1 cellular context compared by ENCODE assay signal in the genomic region with DNA sequence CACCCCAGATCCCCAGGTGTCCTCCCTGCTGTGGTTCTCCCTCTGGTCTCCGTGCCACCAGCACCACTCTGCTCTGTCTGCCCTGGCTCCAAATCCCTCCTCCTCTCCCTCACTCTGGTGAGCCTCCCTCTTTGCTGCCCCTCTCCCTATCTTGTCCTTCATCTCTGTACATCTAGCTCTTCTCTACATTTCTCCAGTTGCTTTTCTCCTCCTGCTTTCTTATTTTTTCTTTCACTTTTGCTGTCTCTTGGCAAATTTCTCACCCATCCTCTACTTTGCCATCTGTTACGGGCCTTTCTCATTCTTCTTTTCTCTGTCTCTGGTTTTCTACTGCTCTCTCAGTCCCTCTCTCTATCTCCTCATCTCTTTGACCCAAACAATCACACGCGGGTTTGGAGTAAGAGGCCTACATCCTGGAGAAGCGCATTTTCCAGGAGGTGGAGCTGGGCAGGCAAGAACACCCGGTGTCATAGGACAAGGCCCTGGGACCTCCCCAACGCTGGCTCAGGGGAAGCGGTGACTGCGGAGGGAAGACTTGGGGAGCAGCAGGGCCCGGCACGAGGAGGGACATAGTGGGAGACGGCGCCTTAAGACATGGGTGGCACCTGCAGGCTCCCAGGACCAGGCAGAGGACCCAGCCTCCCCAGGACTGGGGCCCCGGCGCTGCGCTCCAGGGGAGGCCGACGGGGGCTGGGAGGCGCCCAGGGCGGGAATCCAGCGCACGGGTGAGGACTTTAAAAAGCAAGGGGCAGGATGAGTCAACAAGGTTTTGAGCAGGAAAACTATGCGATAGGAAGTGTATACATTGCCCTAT.
TF ChIP-seq lines count a peak whose summit lies in the region.

No MANE protein-coding gene starts in this region.

TF ChIP-seq in K562, 482 proteins besides CTCF, POLR2A, EP300 and RAD21 (continued from another document and continues in another):
- TF ChIP-seq, protein P1, sequence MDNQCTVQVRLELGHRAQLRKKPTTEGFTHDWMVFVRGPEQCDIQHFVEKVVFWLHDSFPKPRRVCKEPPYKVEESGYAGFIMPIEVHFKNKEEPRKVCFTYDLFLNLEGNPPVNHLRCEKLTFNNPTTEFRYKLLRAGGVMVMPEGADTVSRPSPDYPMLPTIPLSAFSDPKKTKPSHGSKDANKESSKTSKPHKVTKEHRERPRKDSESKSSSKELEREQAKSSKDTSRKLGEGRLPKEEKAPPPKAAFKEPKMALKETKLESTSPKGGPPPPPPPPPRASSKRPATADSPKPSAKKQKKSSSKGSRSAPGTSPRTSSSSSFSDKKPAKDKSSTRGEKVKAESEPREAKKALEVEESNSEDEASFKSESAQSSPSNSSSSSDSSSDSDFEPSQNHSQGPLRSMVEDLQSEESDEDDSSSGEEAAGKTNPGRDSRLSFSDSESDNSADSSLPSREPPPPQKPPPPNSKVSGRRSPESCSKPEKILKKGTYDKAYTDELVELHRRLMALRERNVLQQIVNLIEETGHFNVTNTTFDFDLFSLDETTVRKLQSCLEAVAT (IDR thresholded peaks at IDR 0.05) = 0 out of 4 replicates have a peak, but pooled peaks have one; percentile 42 to 47
- TF ChIP-seq ZNF384 (IDR thresholded peaks at IDR 0.05; ENCODE audit: low read depth, low read length) (no peak), LARP7 (IDR thresholded peaks at IDR 0.05) (0 out of 2 replicates have a peak, but pooled peaks have one; percentile 50), TCF7 (IDR thresholded peaks at IDR 0.05; ENCODE audit: borderline replicate concordance) (no peak), ELF4 (CRISPR knock-in tag; IDR thresholded peaks at IDR 0.05) (peak; percentile 76), MTA2 (IDR thresholded peaks at IDR 0.05; ENCODE audit: low read depth) (peak; percentile 18; the same call in 1 of the 2 replicates), ZKSCAN3 (CRISPR knock-in tag; IDR thresholded peaks at IDR 0.05) (no peak), ZNF696 (CRISPR knock-in tag; conservative IDR thresholded peaks at IDR 0.05) (no peak), COPS2 (conservative IDR thresholded peaks at IDR 0.05) (no peak), CBFA2T2 (conservative IDR thresholded peaks at IDR 0.05) (0 out of 2 replicates have a peak, but pooled peaks have one; percentile 10), ZKSCAN1 (IDR thresholded peaks at IDR 0.05; ENCODE audit: low read depth, low read length) (peak; percentile 16; the same call in 1 of the 2 replicates), MAZ (CRISPR knock-in tag; conservative IDR thresholded peaks at IDR 0.05 in 1 of 2, IDR thresholded peaks at IDR 0.05 in 1 of 2) (peak; percentile 4 to 46; a peak in 1 of 4 replicates), MECOM (CRISPR knock-in tag; IDR thresholded peaks at IDR 0.05) (0 out of 2 replicates have a peak, but pooled peaks have one; percentile 15), NR2C1 (IDR thresholded peaks at IDR 0.05) (no peak), NR2C1 (tag; IDR thresholded peaks at IDR 0.05) (peak; percentile 18; the same call in 1 of the 2 replicates), RB1 (IDR thresholded peaks at IDR 0.05; ENCODE audit: low read depth) (peak; percentile 46; the same call in 1 of the 2 replicates), NFIC (IDR thresholded peaks at IDR 0.05) (0 out of 2 replicates have a peak, but pooled peaks have one; percentile 4), FOSL1 (tag; conservative IDR thresholded peaks at IDR 0.05) (peak; percentile 58), SMAD2 (IDR thresholded peaks at IDR 0.05; ENCODE audit: low read depth, low read length) (no peak), FOXJ2 (tag; IDR thresholded peaks at IDR 0.05) (no peak)
- TF ChIP-seq, protein P2, sequence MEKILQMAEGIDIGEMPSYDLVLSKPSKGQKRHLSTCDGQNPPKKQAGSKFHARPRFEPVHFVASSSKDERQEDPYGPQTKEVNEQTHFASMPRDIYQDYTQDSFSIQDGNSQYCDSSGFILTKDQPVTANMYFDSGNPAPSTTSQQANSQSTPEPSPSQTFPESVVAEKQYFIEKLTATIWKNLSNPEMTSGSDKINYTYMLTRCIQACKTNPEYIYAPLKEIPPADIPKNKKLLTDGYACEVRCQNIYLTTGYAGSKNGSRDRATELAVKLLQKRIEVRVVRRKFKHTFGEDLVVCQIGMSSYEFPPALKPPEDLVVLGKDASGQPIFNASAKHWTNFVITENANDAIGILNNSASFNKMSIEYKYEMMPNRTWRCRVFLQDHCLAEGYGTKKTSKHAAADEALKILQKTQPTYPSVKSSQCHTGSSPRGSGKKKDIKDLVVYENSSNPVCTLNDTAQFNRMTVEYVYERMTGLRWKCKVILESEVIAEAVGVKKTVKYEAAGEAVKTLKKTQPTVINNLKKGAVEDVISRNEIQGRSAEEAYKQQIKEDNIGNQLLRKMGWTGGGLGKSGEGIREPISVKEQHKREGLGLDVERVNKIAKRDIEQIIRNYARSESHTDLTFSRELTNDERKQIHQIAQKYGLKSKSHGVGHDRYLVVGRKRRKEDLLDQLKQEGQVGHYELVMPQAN (IDR thresholded peaks at IDR 0.05; ENCODE audit: borderline replicate concordance) = peak; percentile 42; the same call in 1 of the 2 replicates
- TF ChIP-seq, protein P3, sequence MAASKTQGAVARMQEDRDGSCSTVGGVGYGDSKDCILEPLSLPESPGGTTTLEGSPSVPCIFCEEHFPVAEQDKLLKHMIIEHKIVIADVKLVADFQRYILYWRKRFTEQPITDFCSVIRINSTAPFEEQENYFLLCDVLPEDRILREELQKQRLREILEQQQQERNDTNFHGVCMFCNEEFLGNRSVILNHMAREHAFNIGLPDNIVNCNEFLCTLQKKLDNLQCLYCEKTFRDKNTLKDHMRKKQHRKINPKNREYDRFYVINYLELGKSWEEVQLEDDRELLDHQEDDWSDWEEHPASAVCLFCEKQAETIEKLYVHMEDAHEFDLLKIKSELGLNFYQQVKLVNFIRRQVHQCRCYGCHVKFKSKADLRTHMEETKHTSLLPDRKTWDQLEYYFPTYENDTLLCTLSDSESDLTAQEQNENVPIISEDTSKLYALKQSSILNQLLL (CRISPR knock-in tag; IDR thresholded peaks at IDR 0.05; ENCODE audit: borderline replicate concordance) = no peak
- TF ChIP-seq, protein P4, sequence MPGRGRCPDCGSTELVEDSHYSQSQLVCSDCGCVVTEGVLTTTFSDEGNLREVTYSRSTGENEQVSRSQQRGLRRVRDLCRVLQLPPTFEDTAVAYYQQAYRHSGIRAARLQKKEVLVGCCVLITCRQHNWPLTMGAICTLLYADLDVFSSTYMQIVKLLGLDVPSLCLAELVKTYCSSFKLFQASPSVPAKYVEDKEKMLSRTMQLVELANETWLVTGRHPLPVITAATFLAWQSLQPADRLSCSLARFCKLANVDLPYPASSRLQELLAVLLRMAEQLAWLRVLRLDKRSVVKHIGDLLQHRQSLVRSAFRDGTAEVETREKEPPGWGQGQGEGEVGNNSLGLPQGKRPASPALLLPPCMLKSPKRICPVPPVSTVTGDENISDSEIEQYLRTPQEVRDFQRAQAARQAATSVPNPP (IDR thresholded peaks at IDR 0.05; ENCODE audit: borderline replicate concordance, insufficient read depth, insufficient read length) = no peak
- TF ChIP-seq, protein P5, sequence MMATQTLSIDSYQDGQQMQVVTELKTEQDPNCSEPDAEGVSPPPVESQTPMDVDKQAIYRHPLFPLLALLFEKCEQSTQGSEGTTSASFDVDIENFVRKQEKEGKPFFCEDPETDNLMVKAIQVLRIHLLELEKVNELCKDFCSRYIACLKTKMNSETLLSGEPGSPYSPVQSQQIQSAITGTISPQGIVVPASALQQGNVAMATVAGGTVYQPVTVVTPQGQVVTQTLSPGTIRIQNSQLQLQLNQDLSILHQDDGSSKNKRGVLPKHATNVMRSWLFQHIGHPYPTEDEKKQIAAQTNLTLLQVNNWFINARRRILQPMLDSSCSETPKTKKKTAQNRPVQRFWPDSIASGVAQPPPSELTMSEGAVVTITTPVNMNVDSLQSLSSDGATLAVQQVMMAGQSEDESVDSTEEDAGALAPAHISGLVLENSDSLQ (IDR thresholded peaks at IDR 0.05) = no peak
- TF ChIP-seq, protein P6, sequence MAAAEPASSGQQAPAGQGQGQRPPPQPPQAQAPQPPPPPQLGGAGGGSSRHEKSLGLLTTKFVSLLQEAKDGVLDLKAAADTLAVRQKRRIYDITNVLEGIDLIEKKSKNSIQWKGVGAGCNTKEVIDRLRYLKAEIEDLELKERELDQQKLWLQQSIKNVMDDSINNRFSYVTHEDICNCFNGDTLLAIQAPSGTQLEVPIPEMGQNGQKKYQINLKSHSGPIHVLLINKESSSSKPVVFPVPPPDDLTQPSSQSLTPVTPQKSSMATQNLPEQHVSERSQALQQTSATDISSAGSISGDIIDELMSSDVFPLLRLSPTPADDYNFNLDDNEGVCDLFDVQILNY (CRISPR knock-in tag; IDR thresholded peaks at IDR 0.05) = peak; percentile 22; the same call in 1 of the 2 replicates
- TF ChIP-seq, protein P7, sequence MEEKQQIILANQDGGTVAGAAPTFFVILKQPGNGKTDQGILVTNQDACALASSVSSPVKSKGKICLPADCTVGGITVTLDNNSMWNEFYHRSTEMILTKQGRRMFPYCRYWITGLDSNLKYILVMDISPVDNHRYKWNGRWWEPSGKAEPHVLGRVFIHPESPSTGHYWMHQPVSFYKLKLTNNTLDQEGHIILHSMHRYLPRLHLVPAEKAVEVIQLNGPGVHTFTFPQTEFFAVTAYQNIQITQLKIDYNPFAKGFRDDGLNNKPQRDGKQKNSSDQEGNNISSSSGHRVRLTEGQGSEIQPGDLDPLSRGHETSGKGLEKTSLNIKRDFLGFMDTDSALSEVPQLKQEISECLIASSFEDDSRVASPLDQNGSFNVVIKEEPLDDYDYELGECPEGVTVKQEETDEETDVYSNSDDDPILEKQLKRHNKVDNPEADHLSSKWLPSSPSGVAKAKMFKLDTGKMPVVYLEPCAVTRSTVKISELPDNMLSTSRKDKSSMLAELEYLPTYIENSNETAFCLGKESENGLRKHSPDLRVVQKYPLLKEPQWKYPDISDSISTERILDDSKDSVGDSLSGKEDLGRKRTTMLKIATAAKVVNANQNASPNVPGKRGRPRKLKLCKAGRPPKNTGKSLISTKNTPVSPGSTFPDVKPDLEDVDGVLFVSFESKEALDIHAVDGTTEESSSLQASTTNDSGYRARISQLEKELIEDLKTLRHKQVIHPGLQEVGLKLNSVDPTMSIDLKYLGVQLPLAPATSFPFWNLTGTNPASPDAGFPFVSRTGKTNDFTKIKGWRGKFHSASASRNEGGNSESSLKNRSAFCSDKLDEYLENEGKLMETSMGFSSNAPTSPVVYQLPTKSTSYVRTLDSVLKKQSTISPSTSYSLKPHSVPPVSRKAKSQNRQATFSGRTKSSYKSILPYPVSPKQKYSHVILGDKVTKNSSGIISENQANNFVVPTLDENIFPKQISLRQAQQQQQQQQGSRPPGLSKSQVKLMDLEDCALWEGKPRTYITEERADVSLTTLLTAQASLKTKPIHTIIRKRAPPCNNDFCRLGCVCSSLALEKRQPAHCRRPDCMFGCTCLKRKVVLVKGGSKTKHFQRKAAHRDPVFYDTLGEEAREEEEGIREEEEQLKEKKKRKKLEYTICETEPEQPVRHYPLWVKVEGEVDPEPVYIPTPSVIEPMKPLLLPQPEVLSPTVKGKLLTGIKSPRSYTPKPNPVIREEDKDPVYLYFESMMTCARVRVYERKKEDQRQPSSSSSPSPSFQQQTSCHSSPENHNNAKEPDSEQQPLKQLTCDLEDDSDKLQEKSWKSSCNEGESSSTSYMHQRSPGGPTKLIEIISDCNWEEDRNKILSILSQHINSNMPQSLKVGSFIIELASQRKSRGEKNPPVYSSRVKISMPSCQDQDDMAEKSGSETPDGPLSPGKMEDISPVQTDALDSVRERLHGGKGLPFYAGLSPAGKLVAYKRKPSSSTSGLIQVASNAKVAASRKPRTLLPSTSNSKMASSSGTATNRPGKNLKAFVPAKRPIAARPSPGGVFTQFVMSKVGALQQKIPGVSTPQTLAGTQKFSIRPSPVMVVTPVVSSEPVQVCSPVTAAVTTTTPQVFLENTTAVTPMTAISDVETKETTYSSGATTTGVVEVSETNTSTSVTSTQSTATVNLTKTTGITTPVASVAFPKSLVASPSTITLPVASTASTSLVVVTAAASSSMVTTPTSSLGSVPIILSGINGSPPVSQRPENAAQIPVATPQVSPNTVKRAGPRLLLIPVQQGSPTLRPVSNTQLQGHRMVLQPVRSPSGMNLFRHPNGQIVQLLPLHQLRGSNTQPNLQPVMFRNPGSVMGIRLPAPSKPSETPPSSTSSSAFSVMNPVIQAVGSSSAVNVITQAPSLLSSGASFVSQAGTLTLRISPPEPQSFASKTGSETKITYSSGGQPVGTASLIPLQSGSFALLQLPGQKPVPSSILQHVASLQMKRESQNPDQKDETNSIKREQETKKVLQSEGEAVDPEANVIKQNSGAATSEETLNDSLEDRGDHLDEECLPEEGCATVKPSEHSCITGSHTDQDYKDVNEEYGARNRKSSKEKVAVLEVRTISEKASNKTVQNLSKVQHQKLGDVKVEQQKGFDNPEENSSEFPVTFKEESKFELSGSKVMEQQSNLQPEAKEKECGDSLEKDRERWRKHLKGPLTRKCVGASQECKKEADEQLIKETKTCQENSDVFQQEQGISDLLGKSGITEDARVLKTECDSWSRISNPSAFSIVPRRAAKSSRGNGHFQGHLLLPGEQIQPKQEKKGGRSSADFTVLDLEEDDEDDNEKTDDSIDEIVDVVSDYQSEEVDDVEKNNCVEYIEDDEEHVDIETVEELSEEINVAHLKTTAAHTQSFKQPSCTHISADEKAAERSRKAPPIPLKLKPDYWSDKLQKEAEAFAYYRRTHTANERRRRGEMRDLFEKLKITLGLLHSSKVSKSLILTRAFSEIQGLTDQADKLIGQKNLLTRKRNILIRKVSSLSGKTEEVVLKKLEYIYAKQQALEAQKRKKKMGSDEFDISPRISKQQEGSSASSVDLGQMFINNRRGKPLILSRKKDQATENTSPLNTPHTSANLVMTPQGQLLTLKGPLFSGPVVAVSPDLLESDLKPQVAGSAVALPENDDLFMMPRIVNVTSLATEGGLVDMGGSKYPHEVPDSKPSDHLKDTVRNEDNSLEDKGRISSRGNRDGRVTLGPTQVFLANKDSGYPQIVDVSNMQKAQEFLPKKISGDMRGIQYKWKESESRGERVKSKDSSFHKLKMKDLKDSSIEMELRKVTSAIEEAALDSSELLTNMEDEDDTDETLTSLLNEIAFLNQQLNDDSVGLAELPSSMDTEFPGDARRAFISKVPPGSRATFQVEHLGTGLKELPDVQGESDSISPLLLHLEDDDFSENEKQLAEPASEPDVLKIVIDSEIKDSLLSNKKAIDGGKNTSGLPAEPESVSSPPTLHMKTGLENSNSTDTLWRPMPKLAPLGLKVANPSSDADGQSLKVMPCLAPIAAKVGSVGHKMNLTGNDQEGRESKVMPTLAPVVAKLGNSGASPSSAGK (IDR thresholded peaks at IDR 0.05) = peak; percentile 92
- TF ChIP-seq, protein P8, sequence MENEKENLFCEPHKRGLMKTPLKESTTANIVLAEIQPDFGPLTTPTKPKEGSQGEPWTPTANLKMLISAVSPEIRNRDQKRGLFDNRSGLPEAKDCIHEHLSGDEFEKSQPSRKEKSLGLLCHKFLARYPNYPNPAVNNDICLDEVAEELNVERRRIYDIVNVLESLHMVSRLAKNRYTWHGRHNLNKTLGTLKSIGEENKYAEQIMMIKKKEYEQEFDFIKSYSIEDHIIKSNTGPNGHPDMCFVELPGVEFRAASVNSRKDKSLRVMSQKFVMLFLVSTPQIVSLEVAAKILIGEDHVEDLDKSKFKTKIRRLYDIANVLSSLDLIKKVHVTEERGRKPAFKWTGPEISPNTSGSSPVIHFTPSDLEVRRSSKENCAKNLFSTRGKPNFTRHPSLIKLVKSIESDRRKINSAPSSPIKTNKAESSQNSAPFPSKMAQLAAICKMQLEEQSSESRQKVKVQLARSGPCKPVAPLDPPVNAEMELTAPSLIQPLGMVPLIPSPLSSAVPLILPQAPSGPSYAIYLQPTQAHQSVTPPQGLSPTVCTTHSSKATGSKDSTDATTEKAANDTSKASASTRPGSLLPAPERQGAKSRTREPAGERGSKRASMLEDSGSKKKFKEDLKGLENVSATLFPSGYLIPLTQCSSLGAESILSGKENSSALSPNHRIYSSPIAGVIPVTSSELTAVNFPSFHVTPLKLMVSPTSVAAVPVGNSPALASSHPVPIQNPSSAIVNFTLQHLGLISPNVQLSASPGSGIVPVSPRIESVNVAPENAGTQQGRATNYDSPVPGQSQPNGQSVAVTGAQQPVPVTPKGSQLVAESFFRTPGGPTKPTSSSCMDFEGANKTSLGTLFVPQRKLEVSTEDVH (IDR thresholded peaks at IDR 0.05; ENCODE audit: low read depth, partially characterized antibody) = peak; percentile 40
